In genomic region chr2:8505311-8505920, GRCh38 we compare ENCODE assay signal across 20 cellular contexts.
"Had no signal": no experiment of that assay in that cellular context is flagged by ENCODE, and none has a peak within 500 bp of the region (broad histone marks: within the 10 kb centered on the region; RNA-seq: fewer than 3 reads in every experiment).

No MANE protein-coding gene starts in this region.

- H3K4me3 Mint-ChIP-seq: activated CD4-positive, alpha-beta T cell treated with anti-CD3 and anti-CD28 coated beads, Interleukin-2, amount 10 ng/mL, durations not matched to agents 7 days and 5 days; natural killer cell treated with Interleukin-12 subunit alpha and Interleukin-12 subunit beta and Interleukin-15 and Interleukin-18, amount 100 ng/mL, for 72 hours; stimulated activated naive CD8-positive, alpha-beta T cell treated with anti-CD3 and anti-CD28 coated beads, Interleukin-15, Interleukin-2, amounts not matched to agents 100 ng/mL and 50 ng/mL, for 24 hours had no signal

- H3K9me3 ChIP-seq: adrenal gland, lower lobe of right lung, suprapubic skin, transverse colon, vagina had no signal

- H3K4me3 ChIP-seq: adrenal gland, lower lobe of right lung, suprapubic skin, transverse colon, vagina had no signal

- H3K36me3 ChIP-seq: adrenal gland, lower lobe of right lung, suprapubic skin, transverse colon, vagina had no signal

- H3K27ac Mint-ChIP-seq: activated CD4-positive, alpha-beta T cell treated with anti-CD3 and anti-CD28 coated beads, Interleukin-2, amount 10 ng/mL, durations not matched to agents 7 days and 5 days; progenitor cell of endocrine pancreas; stimulated activated naive CD8-positive, alpha-beta T cell treated with anti-CD3 and anti-CD28 coated beads, Interleukin-15, Interleukin-2, amounts not matched to agents 100 ng/mL and 50 ng/mL, for 24 hours had no signal

- H3K27ac ChIP-seq: adrenal gland, epithelial cell of prostate, lower lobe of right lung, suprapubic skin, transverse colon, vagina had no signal

- H3K27me3 ChIP-seq: adrenal gland, suprapubic skin, transverse colon, vagina had no signal

- DNase-seq: activated CD4-positive, alpha-beta T cell treated with anti-CD3 and anti-CD28 coated beads, Interleukin-2, amount 10 ng/mL, durations not matched to agents 7 days and 5 days; activated CD4-positive, CD25-positive, alpha-beta regulatory T cell; activated CD8-positive, alpha-beta memory T cell treated with anti-CD3 and anti-CD28 coated beads for 24 hours; activated CD8-positive, alpha-beta memory T cell treated with anti-CD3 and anti-CD28 coated beads, Interleukin-2, amount 50 U/mL, for 48 hours; activated effector memory CD4-positive, alpha-beta T cell treated with anti-CD3 and anti-CD28 coated beads, Interleukin-2, amount 50 U/mL, for 16 hours; activated naive CD4-positive, alpha-beta T cell treated with anti-CD3 and anti-CD28 coated beads, Interleukin-2, amount 50 U/mL, for 16 hours; activated T-cell treated with anti-CD3 and anti-CD28 coated beads, Interleukin-2, amount 50 U/mL, for 48 hours; adrenal gland; foreskin fibroblast; lower lobe of right lung; occipital lobe; transverse colon had no signal

- ATAC-seq: lower lobe of right lung; natural killer cell treated with Interleukin-12 subunit alpha and Interleukin-12 subunit beta and Interleukin-15 and Interleukin-18, amount 100 ng/mL, for 72 hours had no signal

- FAIRE-seq: astrocyte, bronchial epithelial cell had no signal

- H3K9me3 Mint-ChIP-seq: natural killer cell treated with Interleukin-12 subunit alpha and Interleukin-12 subunit beta and Interleukin-15 and Interleukin-18, amount 100 ng/mL, for 72 hours had no signal

- H3K27me3 Mint-ChIP-seq: activated CD4-positive, alpha-beta T cell treated with anti-CD3 and anti-CD28 coated beads, Interleukin-2, amount 10 ng/mL, durations not matched to agents 7 days and 5 days; natural killer cell treated with Interleukin-12 subunit alpha and Interleukin-12 subunit beta and Interleukin-15 and Interleukin-18, amount 100 ng/mL, for 72 hours had no signal
